26 cellular contexts compared by ENCODE assay signal in the genomic region with DNA sequence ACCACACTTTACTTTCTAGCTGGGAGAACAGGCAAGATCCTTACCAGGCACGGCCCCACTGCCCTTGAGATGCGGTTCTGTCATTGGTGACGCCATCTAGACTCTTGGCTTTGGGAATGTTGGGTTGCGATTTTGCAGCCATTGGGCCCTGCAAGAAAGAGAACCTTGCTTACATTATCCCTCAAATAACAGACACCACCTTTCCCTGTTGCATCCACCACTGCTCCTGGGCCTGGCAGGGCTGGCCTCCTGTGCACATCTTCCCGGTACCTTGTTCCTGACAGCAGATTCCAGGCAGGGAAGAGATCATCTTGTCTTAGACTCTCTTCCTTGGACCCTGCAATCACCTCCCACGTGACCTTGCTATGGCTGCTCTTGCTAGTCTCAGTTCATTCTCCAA.
"Had no signal": no experiment of that assay in that cellular context is flagged by ENCODE, and none has a peak within 500 bp of the region (broad histone marks: within the 10 kb centered on the region; RNA-seq: fewer than 3 reads in every experiment).

No MANE protein-coding gene starts in this region.

- H3K27ac Mint-ChIP-seq: effector memory CD8-positive, alpha-beta T cell; mesothelial cell of epicardium; natural killer cell treated with Interleukin-12 subunit alpha and Interleukin-12 subunit beta and Interleukin-15 and Interleukin-18, amount 100 ng/mL, for 72 hours; progenitor cell of endocrine pancreas; stimulated activated naive CD8-positive, alpha-beta T cell treated with anti-CD3 and anti-CD28 coated beads, Interleukin-15, amount 100 ng/mL, for 72 hours had no signal

- ATAC-seq: effector memory CD8-positive, alpha-beta T cell; left cardiac atrium; left lung; mucosa of descending colon; natural killer cell treated with Interleukin-12 subunit alpha and Interleukin-12 subunit beta and Interleukin-15 and Interleukin-18, amount 100 ng/mL, for 72 hours; pancreas; right lobe of liver; stimulated activated naive CD8-positive, alpha-beta T cell treated with anti-CD3 and anti-CD28 coated beads, Interleukin-15, amount 100 ng/mL, for 72 hours had no signal

- H3K27me3 ChIP-seq: esophagus squamous epithelium, left lung, neutrophil, pancreas, right lobe of liver, transverse colon, vagina had no signal

- H3K9me3 Mint-ChIP-seq: effector memory CD8-positive, alpha-beta T cell; natural killer cell treated with Interleukin-12 subunit alpha and Interleukin-12 subunit beta and Interleukin-15 and Interleukin-18, amount 100 ng/mL, for 72 hours; neural crest cell had no signal

- H3K9me3 ChIP-seq: esophagus squamous epithelium, left lung, mucosa of descending colon, neutrophil, pancreas, right lobe of liver, suprapubic skin, transverse colon, vagina had no signal

- H3K36me3 ChIP-seq: pancreas had no signal

- H3K27ac ChIP-seq: coronary artery, esophagus squamous epithelium, left lung, neutrophil, pancreas, right lobe of liver, suprapubic skin, transverse colon, vagina had no signal

- H3K27me3 Mint-ChIP-seq: effector memory CD8-positive, alpha-beta T cell; naive B cell; natural killer cell treated with Interleukin-12 subunit alpha and Interleukin-12 subunit beta and Interleukin-15 and Interleukin-18, amount 100 ng/mL, for 72 hours; progenitor cell of endocrine pancreas; stimulated activated naive CD8-positive, alpha-beta T cell treated with anti-CD3 and anti-CD28 coated beads, Interleukin-15, amount 100 ng/mL, for 72 hours had no signal

- H3K4me2 ChIP-seq: smooth muscle cell had no signal

- H3K4me3 ChIP-seq: coronary artery, esophagus squamous epithelium, left lung, mucosa of descending colon, pancreas, right lobe of liver, smooth muscle cell, suprapubic skin, transverse colon, vagina had no signal

- DNase-seq: effector memory CD8-positive, alpha-beta T cell; erythroblast; esophagus squamous epithelium; left cardiac atrium; left lung; mammary epithelial cell; naive B cell; pancreas; stimulated activated CD4-positive, alpha-beta T cell treated with anti-CD3 and anti-CD28 coated beads, Interleukin-12 subunit alpha, Interleukin-12 subunit beta, amount 100 ng/mL, for 4 hours; stimulated activated CD4-positive, alpha-beta T cell treated with anti-CD3 and anti-CD28 coated beads, Interleukin-1b, Interleukin-23, amount 100 ng/mL, for 48 hours; stimulated activated CD4-positive, alpha-beta T cell treated with anti-CD3 and anti-CD28 coated beads, Interleukin-4, amount 100 ng/mL, for 1 hour; stimulated activated CD8-positive, alpha-beta memory T cell treated with anti-CD3 and anti-CD28 coated beads, Interleukin-4, amount 100 ng/mL, for 48 hours; stimulated activated naive CD4-positive, alpha-beta T cell; stimulated activated naive CD8-positive, alpha-beta T cell treated with anti-CD3 and anti-CD28 coated beads, Interleukin-15, amount 100 ng/mL, for 72 hours; transverse colon had no signal

- H3K4me3 Mint-ChIP-seq: effector memory CD8-positive, alpha-beta T cell; mesothelial cell of epicardium; natural killer cell treated with Interleukin-12 subunit alpha and Interleukin-12 subunit beta and Interleukin-15 and Interleukin-18, amount 100 ng/mL, for 72 hours; neural crest cell; stimulated activated naive CD8-positive, alpha-beta T cell treated with anti-CD3 and anti-CD28 coated beads, Interleukin-15, amount 100 ng/mL, for 72 hours had no signal
